Comparison of ENCODE assay signal across 14 cellular contexts in genomic region chr7:30157217-30157616, GRCh38. TPM values are rescaled to one million over a fixed set of nuclear protein-coding genes. Genes with fewer than 3 reads are reported as not detected.
DNase-seq lines count a peak whose midpoint lies in the region; ATAC-seq lines count a peak whose summit lies in the region.
"Had no signal": no experiment of that assay in that cellular context is flagged by ENCODE, and none has a peak within 500 bp of the region (broad histone marks: within the 10 kb centered on the region; RNA-seq: fewer than 3 reads in every experiment).

No MANE protein-coding gene starts in this region.

- ATAC-seq in effector memory CD8-positive, alpha-beta T cell (replicated peaks) = peak; percentile 31
- ATAC-seq: left lung, psoas muscle had no signal

- peak overlapping the region; percentile 38 for H3K27ac Mint-ChIP-seq in activated CD4-positive, alpha-beta T cell treated with anti-CD3 and anti-CD28 coated beads, Interleukin-2, amount 10 ng/mL, durations not matched to agents 24 days and 14 days
- H3K27ac Mint-ChIP-seq in activated CD4-positive, alpha-beta T cell treated with anti-CD3 and anti-CD28 coated beads, Interleukin-2, amount 10 ng/mL, durations not matched to agents 7 days and 5 days = peak overlapping the region; percentile 77
- peak overlapping the region in 1 of 2 donors; percentile 46 for H3K27ac Mint-ChIP-seq in effector memory CD8-positive, alpha-beta T cell

- H3K4me1 Mint-ChIP-seq in activated CD4-positive, alpha-beta T cell treated with anti-CD3 and anti-CD28 coated beads, Interleukin-2, amount 10 ng/mL, durations not matched to agents 24 days and 14 days = peaks cover 30% of the 10 kb centered on the region
- peaks cover 60% of the 10 kb centered on the region for H3K4me1 Mint-ChIP-seq in activated CD4-positive, alpha-beta T cell treated with anti-CD3 and anti-CD28 coated beads, Interleukin-2, amount 10 ng/mL, durations not matched to agents 7 days and 5 days
- peaks cover 12 to 23% of the 10 kb centered on the region in 2 donors for H3K4me1 Mint-ChIP-seq in effector memory CD8-positive, alpha-beta T cell (ENCODE audit: low read depth in 2 of 2)

- intact Hi-C loops in activated CD4-positive, alpha-beta T cell treated with anti-CD3 and anti-CD28 coated beads, Interleukin-2, amount 10 ng/mL, durations not matched to agents 24 days and 14 days (cut with micrococcal nuclease) = no loop called here

- no peaks in the 10 kb centered on the region for H3K36me3 Mint-ChIP-seq in activated CD4-positive, alpha-beta T cell treated with anti-CD3 and anti-CD28 coated beads, Interleukin-2, amount 10 ng/mL, durations not matched to agents 24 days and 14 days (ENCODE audit: low read depth)
- peaks cover 1% of the 10 kb centered on the region for H3K36me3 Mint-ChIP-seq in activated CD4-positive, alpha-beta T cell treated with anti-CD3 and anti-CD28 coated beads, Interleukin-2, amount 10 ng/mL, durations not matched to agents 7 days and 5 days (ENCODE audit: low read depth)
- peaks cover 12% of the 10 kb centered on the region for H3K36me3 Mint-ChIP-seq in effector memory CD8-positive, alpha-beta T cell (ENCODE audit: insufficient read depth)

- CTCF ChIA-PET in activated CD4-positive, alpha-beta T cell treated with anti-CD3 and anti-CD28 coated beads, Interleukin-2, amount 10 ng/mL, durations not matched to agents 7 days and 5 days (lab: Charles Lee) = interaction anchor here (1.2 to 2.2 kb wide), 2 partner anchors 11 to 23 kb away, joined by 3 to 7 read pairs; partner anchors contain the start of gene MTURN

- H3K9me3 Mint-ChIP-seq in activated CD4-positive, alpha-beta T cell treated with anti-CD3 and anti-CD28 coated beads, Interleukin-2, amount 10 ng/mL, durations not matched to agents 24 days and 14 days = no peaks in the 10 kb centered on the region
- no peaks in the 10 kb centered on the region for H3K9me3 Mint-ChIP-seq in activated CD4-positive, alpha-beta T cell treated with anti-CD3 and anti-CD28 coated beads, Interleukin-2, amount 10 ng/mL, durations not matched to agents 7 days and 5 days
- H3K9me3 Mint-ChIP-seq in effector memory CD8-positive, alpha-beta T cell = no peaks in the 10 kb centered on the region

- POLR2A ChIA-PET in activated CD4-positive, alpha-beta T cell treated with anti-CD3 and anti-CD28 coated beads, Interleukin-2, amount 10 ng/mL, durations not matched to agents 7 days and 5 days (lab: Charles Lee) = no interaction called here

- H3K27ac ChIP-seq in caudate nucleus (ENCODE audit: low read depth, low read length) = no peak overlapping the region
- H3K27ac ChIP-seq: left lung, psoas muscle had no signal

- H3K4me3 Mint-ChIP-seq in activated CD4-positive, alpha-beta T cell treated with anti-CD3 and anti-CD28 coated beads, Interleukin-2, amount 10 ng/mL, durations not matched to agents 24 days and 14 days = peak overlapping the region; percentile 61
- H3K4me3 Mint-ChIP-seq in activated CD4-positive, alpha-beta T cell treated with anti-CD3 and anti-CD28 coated beads, Interleukin-2, amount 10 ng/mL, durations not matched to agents 7 days and 5 days = no peak overlapping the region
- peak overlapping the region in 1 of 2 donors; percentile 20 for H3K4me3 Mint-ChIP-seq in effector memory CD8-positive, alpha-beta T cell

- peak; percentile 79 for DNase-seq in activated CD4-positive, alpha-beta T cell treated with anti-CD3 and anti-CD28 coated beads, Interleukin-2, amount 10 ng/mL, durations not matched to agents 24 days and 14 days
- no peak for DNase-seq in activated CD4-positive, alpha-beta T cell treated with anti-CD3 and anti-CD28 coated beads, Interleukin-2, amount 50 U/mL, for 4 hours
- peak; percentile 39 for DNase-seq in ELF-1 (ENCODE audit: low read depth, low spot score)
- peak; percentile 67 for DNase-seq in activated CD4-positive, alpha-beta T cell treated with anti-CD3 and anti-CD28 coated beads, Interleukin-2, amount 10 ng/mL, durations not matched to agents 7 days and 5 days
- no peak for DNase-seq in effector memory CD8-positive, alpha-beta T cell
- no peak for DNase-seq in activated effector memory CD4-positive, alpha-beta T cell treated with Interleukin-2 at 50 U/mL for 16 hours
- no peak for DNase-seq in caudate nucleus (lab: John Stamatoyannopoulos, UW)
- DNase-seq in kidney glomerular epithelial cell (lab: John Stamatoyannopoulos, UW) = no peak
- DNase-seq: foreskin fibroblast, GF-D8, left lung, NCI-H2171 treated with DMSO at 0.1 percent for 48 hours, psoas muscle, SHP77 had no signal

- H3K27me3 Mint-ChIP-seq in activated CD4-positive, alpha-beta T cell treated with anti-CD3 and anti-CD28 coated beads, Interleukin-2, amount 10 ng/mL, durations not matched to agents 24 days and 14 days = no peaks in the 10 kb centered on the region
- H3K27me3 Mint-ChIP-seq in activated CD4-positive, alpha-beta T cell treated with anti-CD3 and anti-CD28 coated beads, Interleukin-2, amount 10 ng/mL, durations not matched to agents 7 days and 5 days = no peaks in the 10 kb centered on the region
- no peaks in the 10 kb centered on the region for H3K27me3 Mint-ChIP-seq in effector memory CD8-positive, alpha-beta T cell

RNA-seq across cellular contexts. Expression of gene MTURN, which starts 22.4 kb away (rescaled TPM):
- 3.8 and 4.2 TPM in 2 replicates for total RNA-seq in activated CD4-positive, alpha-beta T cell treated with anti-CD3 and anti-CD28 coated beads, Interleukin-2, amount 10 ng/mL, durations not matched to agents 24 days and 14 days
- total RNA-seq in activated CD4-positive, alpha-beta T cell treated with anti-CD3 and anti-CD28 coated beads, Interleukin-2, amount 10 ng/mL, durations not matched to agents 7 days and 5 days = 1 to 10 TPM; 3.7 to 4.1 TPM

Comparison
In these comparisons a context has a peak if more than half of its experiments do, and no peak if none do; other contexts are left out.
1. DNase-seq: peak in activated CD4-positive, alpha-beta T cell treated with anti-CD3 and anti-CD28 coated beads, Interleukin-2, amount 10 ng/mL, durations not matched to agents 24 days and 14 days (single experiment), ELF-1 (single experiment) and activated CD4-positive, alpha-beta T cell treated with anti-CD3 and anti-CD28 coated beads, Interleukin-2, amount 10 ng/mL, durations not matched to agents 7 days and 5 days (single experiment); none in activated CD4-positive, alpha-beta T cell treated with anti-CD3 and anti-CD28 coated beads, Interleukin-2, amount 50 U/mL, for 4 hours (0 of 2), effector memory CD8-positive, alpha-beta T cell (0 of 3), activated effector memory CD4-positive, alpha-beta T cell treated with Interleukin-2 at 50 U/mL for 16 hours (single experiment), caudate nucleus (0 of 61) and kidney glomerular epithelial cell (single experiment).